ENCODE assay signal across 20 cellular contexts in the genomic region with DNA sequence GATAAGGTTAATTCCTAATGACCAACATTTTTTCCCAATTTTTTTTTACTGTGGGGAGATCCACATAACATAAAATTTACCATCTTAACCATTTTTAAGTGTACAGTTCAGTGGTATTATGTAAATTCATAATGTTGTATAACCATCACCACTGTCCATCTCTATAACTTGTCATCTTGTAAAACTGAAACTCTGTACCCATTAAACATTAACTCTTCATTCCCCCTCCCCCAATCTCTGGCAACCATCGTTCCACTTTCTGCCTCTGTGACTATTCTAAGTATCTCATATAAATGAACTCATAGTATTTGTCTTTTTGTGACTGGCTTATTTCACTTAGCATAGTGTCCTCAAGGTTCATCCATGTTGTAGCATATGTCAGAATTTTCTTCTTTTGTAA.
"Had no signal": no experiment of that assay in that cellular context is flagged by ENCODE, and none has a peak within 500 bp of the region (broad histone marks: within the 10 kb centered on the region; RNA-seq: fewer than 3 reads in every experiment).

No MANE protein-coding gene starts in this region.

- DNase-seq: activated CD4-positive, alpha-beta T cell treated with anti-CD3 and anti-CD28 coated beads, Interleukin-2, amount 50 U/mL, for 4 hours; activated CD8-positive, alpha-beta memory T cell treated with anti-CD3 and anti-CD28 coated beads for 24 hours; activated CD8-positive, alpha-beta memory T cell treated with anti-CD3 and anti-CD28 coated beads, Interleukin-2, amount 50 U/mL, for 4 hours; activated T-cell treated with anti-CD3 and anti-CD28 coated beads, Interleukin-2, amount 50 U/mL, for 24 hours; adrenal gland; dorsolateral prefrontal cortex; hypothalamus; left ventricle myocardium superior; midbrain; natural killer cell; stimulated activated CD4-positive, alpha-beta T cell treated with anti-CD3 and anti-CD28 coated beads, Interleukin-2, amount 100 ng/mL, for 48 hours; stimulated activated CD8-positive, alpha-beta memory T cell treated with anti-CD3 and anti-CD28 coated beads, Interleukin-4, amount 100 ng/mL, for 48 hours; stimulated activated naive B cell treated with anti-CD40 and anti-IgM and Interleukin-4, amounts not matched to agents 10 μg/mL and 1 μg/mL and 100 μg/mL, for 72 hours; testis; trophoblast cell; uterus had no signal

- H3K36me3 ChIP-seq: adrenal gland, prostate gland, uterus had no signal

- H3K9me3 ChIP-seq: prostate gland, testis had no signal

- ATAC-seq: activated T-helper 17 cell treated with anti-CD3 and anti-CD28 coated beads, Interleukin-2, amount 50 U/mL, for 72 hours; left ventricle myocardium superior; natural killer cell; stimulated activated naive B cell treated with anti-CD40 and anti-IgM and Interleukin-4, amounts not matched to agents 10 μg/mL and 1 μg/mL and 100 μg/mL, for 72 hours; WTC11 had no signal

- H3K4me3 ChIP-seq: adrenal gland, dorsolateral prefrontal cortex, esophagus muscularis mucosa, prostate gland, testis, uterus had no signal

- H3K27me3 ChIP-seq: adrenal gland, esophagus muscularis mucosa, testis, uterus had no signal

- H3K27ac ChIP-seq: adrenal gland, dorsolateral prefrontal cortex, esophagus muscularis mucosa, prostate gland, testis, uterus had no signal
